ENCODE assay signal across 21 cellular contexts in genomic region chr1:206805357-206805756, GRCh38. TPM values are rescaled to one million over a fixed set of nuclear protein-coding genes. Genes with fewer than 3 reads are reported as not detected.
DNase-seq lines count a peak whose midpoint lies in the region; ATAC-seq and TF ChIP-seq lines count a peak whose summit lies in the region.
"Had no signal": no experiment of that assay in that cellular context is flagged by ENCODE, and none has a peak within 500 bp of the region (broad histone marks: within the 10 kb centered on the region; RNA-seq: fewer than 3 reads in every experiment).

No MANE protein-coding gene starts in this region.

- peaks cover 54% of the 10 kb centered on the region for H3K4me1 ChIP-seq in CD4-positive, CD25-positive, alpha-beta regulatory T cell (ENCODE audit: control insufficient read depth, insufficient read depth, low read length, poor library complexity, severe bottlenecking)
- H3K4me1 ChIP-seq in heart right ventricle: peaks cover 0 to 31% (median 0%) of the 10 kb centered on the region in 9 donors

- no peak for ATAC-seq in CD4-positive, CD25-positive, alpha-beta regulatory T cell (ENCODE audit: low read depth in 2 of 2)
- no peak for ATAC-seq in activated naive CD8-positive, alpha-beta T cell treated with anti-CD3 and anti-CD28 coated beads, Interleukin-2, amount 10 ng/mL, durations not matched to agents 7 days and 5 days (ENCODE audit: low read depth)
- ATAC-seq in GM18861 (IDR thresholded peaks at IDR 0.05; ENCODE audit: unreplicated experiment): no peak
- ATAC-seq in heart right ventricle: no peak
- ATAC-seq: PC-3 had no signal

- no peaks in the 10 kb centered on the region for H3K9me3 ChIP-seq in CD4-positive, CD25-positive, alpha-beta regulatory T cell (ENCODE audit: control insufficient read depth in 2 of 2, low read length in 2 of 2)
- H3K9me3 ChIP-seq in heart right ventricle: no peaks in the 10 kb centered on the region

- intact Hi-C loops in activated CD4-positive, alpha-beta T cell treated with anti-CD3 and anti-CD28 coated beads, Interleukin-2, amount 10 ng/mL, durations not matched to agents 24 days and 14 days (cut with micrococcal nuclease): loop anchor here (5.0 kb wide), 1 partner anchor 177 kb away; no protein-coding TSS in a partner anchor
- intact Hi-C loops in heart right ventricle (cut with DNase I): loop anchor here in 8 of 10 donors (5.0 to 10.0 kb wide), 9 partner anchors 59 to 179 kb away; partner anchors contain the start of gene IL20 (in 1 of the 8)

- peak overlapping the region; percentile 90 for H3K27ac ChIP-seq in CD4-positive, CD25-positive, alpha-beta regulatory T cell (ENCODE audit: insufficient read depth, low read length, poor library complexity, severe bottlenecking)
- no peak overlapping the region for H3K27ac ChIP-seq in heart right ventricle
- H3K27ac ChIP-seq: BLaER1 had no signal

- no peak for DNase-seq in activated CD4-positive, alpha-beta T cell treated with anti-CD3 and anti-CD28 coated beads, Interleukin-2, amount 10 ng/mL, durations not matched to agents 24 days and 14 days
- no peak for DNase-seq in activated CD4-positive, alpha-beta T cell treated with anti-CD3 and anti-CD28 coated beads for 1 hour
- peak in 1 of 3 donors; percentile 36 for DNase-seq in CD4-positive, CD25-positive, alpha-beta regulatory T cell
- peak; percentile 45 for DNase-seq in OCI-M1 (lab: John Stamatoyannopoulos, UW)
- DNase-seq in activated naive CD8-positive, alpha-beta T cell treated with anti-CD3 and anti-CD28 coated beads, Interleukin-2, amount 10 ng/mL, durations not matched to agents 7 days and 5 days: no peak
- DNase-seq in heart right ventricle: no peak
- no peak for DNase-seq in RPMI8226
- DNase-seq: COR-L47, DMS153, HFFc6, KG1, NCI-H1436 treated with DMSO at 0.1 percent for 48 hours, NCI-H2081, NCI-H748 treated with DMSO at 0.1 percent for 48 hours, PC-3 had no signal

- TF ChIP-seq CTCF in heart right ventricle (IDR thresholded peaks at IDR 0.05): no peak

- 67 to 76% methylated on average over 1 of the region's 1 CpG for WGBS in heart right ventricle, 2 donors

- H3K36me3 Mint-ChIP-seq in activated CD4-positive, alpha-beta T cell treated with anti-CD3 and anti-CD28 coated beads, Interleukin-2, amount 10 ng/mL, durations not matched to agents 24 days and 14 days (ENCODE audit: low read depth): peaks cover 5% of the 10 kb centered on the region
- H3K36me3 Mint-ChIP-seq in CD4-positive, CD25-positive, alpha-beta regulatory T cell: no peaks in the 10 kb centered on the region
- no peaks in the 10 kb centered on the region for H3K36me3 Mint-ChIP-seq in activated naive CD8-positive, alpha-beta T cell treated with anti-CD3 and anti-CD28 coated beads, Interleukin-2, amount 10 ng/mL, durations not matched to agents 7 days and 5 days

- no peaks in the 10 kb centered on the region for H3K36me3 ChIP-seq in CD4-positive, CD25-positive, alpha-beta regulatory T cell (ENCODE audit: control insufficient read depth, insufficient read depth, low read length)
- no peaks in the 10 kb centered on the region for H3K36me3 ChIP-seq in heart right ventricle
- H3K36me3 ChIP-seq: BLaER1 had no signal

- H3K27me3 Mint-ChIP-seq in activated CD4-positive, alpha-beta T cell treated with anti-CD3 and anti-CD28 coated beads, Interleukin-2, amount 10 ng/mL, durations not matched to agents 24 days and 14 days: peaks cover 23% of the 10 kb centered on the region
- H3K27me3 Mint-ChIP-seq in CD4-positive, CD25-positive, alpha-beta regulatory T cell: peaks cover 6% of the 10 kb centered on the region
- H3K27me3 Mint-ChIP-seq in activated naive CD8-positive, alpha-beta T cell treated with anti-CD3 and anti-CD28 coated beads, Interleukin-2, amount 10 ng/mL, durations not matched to agents 7 days and 5 days: peaks cover 9% of the 10 kb centered on the region

- peaks cover 74% of the 10 kb centered on the region for H3K4me1 Mint-ChIP-seq in activated CD4-positive, alpha-beta T cell treated with anti-CD3 and anti-CD28 coated beads, Interleukin-2, amount 10 ng/mL, durations not matched to agents 24 days and 14 days
- peaks cover 28 to 80% (median 53%) of the 10 kb centered on the region in 4 donors for H3K4me1 Mint-ChIP-seq in CD4-positive, CD25-positive, alpha-beta regulatory T cell
- H3K4me1 Mint-ChIP-seq in activated naive CD8-positive, alpha-beta T cell treated with anti-CD3 and anti-CD28 coated beads, Interleukin-2, amount 10 ng/mL, durations not matched to agents 7 days and 5 days: peaks cover 59% of the 10 kb centered on the region

- no peak overlapping the region for H3K4me3 ChIP-seq in CD4-positive, CD25-positive, alpha-beta regulatory T cell (ENCODE audit: low read depth, low read length)
- H3K4me3 ChIP-seq in heart right ventricle: no peak overlapping the region
- H3K4me3 ChIP-seq: BLaER1 had no signal

- no peaks in the 10 kb centered on the region for H3K27me3 ChIP-seq in CD4-positive, CD25-positive, alpha-beta regulatory T cell (ENCODE audit: control insufficient read depth, insufficient read depth, low read length)
- H3K27me3 ChIP-seq in heart right ventricle: peaks cover 0 to 4% (median 0%) of the 10 kb centered on the region in 7 donors
- H3K27me3 ChIP-seq: BLaER1 had no signal

- peak overlapping the region; percentile 18 for H3K27ac Mint-ChIP-seq in activated CD4-positive, alpha-beta T cell treated with anti-CD3 and anti-CD28 coated beads, Interleukin-2, amount 10 ng/mL, durations not matched to agents 24 days and 14 days
- peak overlapping the region; percentile 48 to 92 (median 89) for H3K27ac Mint-ChIP-seq in CD4-positive, CD25-positive, alpha-beta regulatory T cell
- no peak overlapping the region for H3K27ac Mint-ChIP-seq in activated naive CD8-positive, alpha-beta T cell treated with anti-CD3 and anti-CD28 coated beads, Interleukin-2, amount 10 ng/mL, durations not matched to agents 7 days and 5 days
- H3K27ac Mint-ChIP-seq: HFFc6 had no signal

- no peaks in the 10 kb centered on the region for H3K9me3 Mint-ChIP-seq in activated CD4-positive, alpha-beta T cell treated with anti-CD3 and anti-CD28 coated beads, Interleukin-2, amount 10 ng/mL, durations not matched to agents 24 days and 14 days
- peaks cover 0 to 1% (median 0%) of the 10 kb centered on the region in 7 donors for H3K9me3 Mint-ChIP-seq in CD4-positive, CD25-positive, alpha-beta regulatory T cell
- no peaks in the 10 kb centered on the region for H3K9me3 Mint-ChIP-seq in activated naive CD8-positive, alpha-beta T cell treated with anti-CD3 and anti-CD28 coated beads, Interleukin-2, amount 10 ng/mL, durations not matched to agents 7 days and 5 days
- H3K9me3 Mint-ChIP-seq: HFFc6 had no signal

- no peak overlapping the region for H3K4me3 Mint-ChIP-seq in activated CD4-positive, alpha-beta T cell treated with anti-CD3 and anti-CD28 coated beads, Interleukin-2, amount 10 ng/mL, durations not matched to agents 24 days and 14 days
- no peak overlapping the region for H3K4me3 Mint-ChIP-seq in CD4-positive, CD25-positive, alpha-beta regulatory T cell
- peak overlapping the region; percentile 11 for H3K4me3 Mint-ChIP-seq in activated naive CD8-positive, alpha-beta T cell treated with anti-CD3 and anti-CD28 coated beads, Interleukin-2, amount 10 ng/mL, durations not matched to agents 7 days and 5 days
- H3K4me3 Mint-ChIP-seq: HFFc6 had no signal

- POLR2A ChIA-PET in activated naive CD8-positive, alpha-beta T cell treated with anti-CD3 and anti-CD28 coated beads, Interleukin-2, amount 10 ng/mL, durations not matched to agents 7 days and 5 days (lab: Charles Lee): interaction anchor here (0.8 to 1.5 kb wide), 5 partner anchors 12 to 66 kb away, joined by 3 to 8 read pairs (median 3); no protein-coding TSS in a partner anchor

RNA-seq across cellular contexts. Expression of gene IL10, which starts 33.1 kb away (rescaled TPM):
- 3.4 TPM in 2 replicates for total RNA-seq in activated CD4-positive, alpha-beta T cell treated with anti-CD3 and anti-CD28 coated beads, Interleukin-2, amount 10 ng/mL, durations not matched to agents 24 days and 14 days
- total RNA-seq in CD4-positive, CD25-positive, alpha-beta regulatory T cell: 7.0 TPM
- polyA plus RNA-seq in CD4-positive, CD25-positive, alpha-beta regulatory T cell: 1 to 10 TPM in 2 of 4 donors, under 1 TPM in 2; 0.60 to 4.4 (median 2.0) TPM
- total RNA-seq in activated naive CD8-positive, alpha-beta T cell treated with anti-CD3 and anti-CD28 coated beads, Interleukin-2, amount 10 ng/mL, durations not matched to agents 7 days and 5 days: under 1 TPM in 1 of 2 experiments, not detected in 1; 0.17 TPM
- total RNA-seq in heart right ventricle: 1 to 10 TPM in 3 of 10 donors, under 1 TPM in 5, not detected in 2; 0.25 to 2.6 (median 0.74) TPM
- 1 to 10 TPM in 1 of 2 donors, under 1 TPM in 1; 0.81 to 1.1 TPM for polyA plus RNA-seq in heart right ventricle
- total RNA-seq: A172, H4, HFFc6, M059J, NCI-H460, PC-3 had no signal

RNA-seq across cellular contexts. Expression of gene IL19, which starts 34.8 kb away (rescaled TPM):
- total RNA-seq in activated CD4-positive, alpha-beta T cell treated with anti-CD3 and anti-CD28 coated beads, Interleukin-2, amount 10 ng/mL, durations not matched to agents 24 days and 14 days: not detected in 2 replicates
- not detected for total RNA-seq in CD4-positive, CD25-positive, alpha-beta regulatory T cell
- polyA plus RNA-seq in CD4-positive, CD25-positive, alpha-beta regulatory T cell: not detected
- not detected for total RNA-seq in activated naive CD8-positive, alpha-beta T cell treated with anti-CD3 and anti-CD28 coated beads, Interleukin-2, amount 10 ng/mL, durations not matched to agents 7 days and 5 days
- not detected for total RNA-seq in heart right ventricle
- polyA plus RNA-seq in heart right ventricle: not detected
- total RNA-seq: A172, H4, HFFc6, M059J, NCI-H460, PC-3 had no signal
